Comparison of ENCODE assay signal across 1 cellular context in the genomic region with DNA sequence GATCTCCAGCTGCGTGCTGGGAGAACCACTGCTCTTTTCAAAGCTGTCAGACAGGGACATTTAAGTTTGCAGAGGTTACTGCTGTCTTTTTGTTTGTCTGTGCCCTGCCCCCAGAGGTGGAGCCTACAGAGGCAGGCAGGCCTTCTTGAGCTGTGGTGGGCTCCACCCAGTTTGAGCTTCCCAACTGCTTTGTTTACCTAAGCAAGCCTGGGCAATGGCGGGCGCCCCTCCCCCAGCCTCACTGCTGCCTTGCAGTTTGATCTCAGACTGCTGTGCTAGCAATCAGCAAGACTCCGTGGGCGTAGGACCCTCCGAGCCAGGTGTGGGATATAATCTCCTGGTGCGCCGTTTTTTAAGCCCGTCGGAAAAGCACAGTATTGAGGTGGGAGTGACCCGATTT.
A peak's percentile ranks its signal among the peaks of the same experiment; 100 is the strongest.
DNase-seq lines count a peak whose midpoint lies in the region; ATAC-seq, FAIRE-seq and TF ChIP-seq lines count a peak whose summit lies in the region.
"Not testable (repeated sequence)": the region's sequence is repeated elsewhere in the genome, so short reads cannot be mapped to it uniquely, and the experiment has no call there.

No MANE protein-coding gene starts in this region.

- not testable (repeated sequence) for H2AFZ ChIP-seq in HepG2 (ENCODE audit: low read length)

- H3K4me1 ChIP-seq in HepG2 (ENCODE audit: insufficient read depth, low read length) = peaks cover 15% of the 10 kb centered on the region; the same call in 1 of the 2 replicates

- 67% methylated on average over 10 of the region's 11 CpGs for WGBS in HepG2 (ENCODE audit: low lambda C conversion rate)

- not testable (repeated sequence) for H3K9me3 ChIP-seq in HepG2 (ENCODE audit: low read length)

- in situ Hi-C loops in HepG2 (cut with HindIII; ENCODE audit: extremely low pct_ligation_motif_present, low pct_unique_long_range_greater_than_20kb) = not testable (repeated sequence)

- H3K4me2 ChIP-seq in HepG2 (ENCODE audit: low read depth, low read length) = not testable (repeated sequence)

- not testable (repeated sequence) for FAIRE-seq in HepG2 (lab: Jason Lieb, UNC)

- POLR2A ChIA-PET in HepG2 (lab: Yijun Ruan, JAX) = interaction anchor here (1.6 kb wide), 1 partner anchor 27 kb away, joined by 4 read pairs; no protein-coding TSS in a partner anchor

- H3K4me3 ChIP-seq in HepG2 (replicated peaks in 1 of 3; ENCODE audit: insufficient read depth in 1 of 3, low read depth in 2 of 3, low read length in 3 of 3) = not testable (repeated sequence)

- not testable (repeated sequence) for H3K9ac ChIP-seq in HepG2 (ENCODE audit: insufficient read depth, low read depth, low read length)

- BruUV-seq in HepG2 (replicated peaks; lab: Mats Ljungman, UMichigan) = not testable (repeated sequence)

- TF ChIP-seq POLR2A in HepG2 (IDR thresholded peaks at IDR 0.05; ENCODE audit: insufficient read depth in 1 of 2, low read depth in 2 of 2, low read length in 2 of 2) = not testable (repeated sequence)

- not testable (repeated sequence) for H3K79me2 ChIP-seq in HepG2 (ENCODE audit: insufficient read depth, low read length)

- CTCF ChIA-PET in HepG2 (lab: Yijun Ruan, JAX; ENCODE audit: low intra/inter-chr PET ratio, low total read pairs) = not testable (repeated sequence)

- ATAC-seq in HepG2 = not testable (repeated sequence)

- intact Hi-C loops in HepG2 (cut with micrococcal nuclease; ENCODE audit: unreplicated experiment) = not testable (repeated sequence)

- TF ChIP-seq EP300 in HepG2 (IDR thresholded peaks at IDR 0.05; ENCODE audit: low read depth in 2 of 2, low read length in 2 of 2); HepG2 (CRISPR knock-in tag; IDR thresholded peaks at IDR 0.05; ENCODE audit: borderline replicate concordance): not testable (repeated sequence)

- H3K36me3 ChIP-seq in HepG2 (replicated peaks in 1 of 2; ENCODE audit: control insufficient read depth in 1 of 2, insufficient read depth in 2 of 2, low read length in 2 of 2) = not testable (repeated sequence)

- TF ChIP-seq CTCF in HepG2 (CRISPR knock-in tag; IDR thresholded peaks at IDR 0.05) = not testable (repeated sequence)

- not testable (repeated sequence) for DNase-seq in HepG2 (ENCODE audit: low spot score)

- H3K27me3 ChIP-seq in HepG2 (ENCODE audit: control insufficient read depth in 1 of 2, insufficient read depth in 2 of 2, low read length in 2 of 2) = not testable (repeated sequence)

- not testable (repeated sequence) for TF ChIP-seq RAD21 in HepG2 (CRISPR knock-in tag; IDR thresholded peaks at IDR 0.05)

- not testable (repeated sequence) for H4K20me1 ChIP-seq in HepG2 (ENCODE audit: insufficient read depth, low read length)

- H3K27ac ChIP-seq in HepG2 (ENCODE audit: extremely low read length, insufficient read depth, low read length) = not testable (repeated sequence)

TF ChIP-seq in HepG2, 621 proteins besides CTCF, POLR2A, EP300 and RAD21:
- TF ChIP-seq FOXA1 (IDR thresholded peaks at IDR 0.05) = not testable (repeated sequence)
- peak; percentile 64 for TF ChIP-seq FOXA1 (CRISPR knock-in tag; IDR thresholded peaks at IDR 0.05)
- TF ChIP-seq ZMYM4 (CRISPR knock-in tag; IDR thresholded peaks at IDR 0.05) = peak; percentile 43; the same call in 1 of the 2 replicates
- TF ChIP-seq, protein P1, sequence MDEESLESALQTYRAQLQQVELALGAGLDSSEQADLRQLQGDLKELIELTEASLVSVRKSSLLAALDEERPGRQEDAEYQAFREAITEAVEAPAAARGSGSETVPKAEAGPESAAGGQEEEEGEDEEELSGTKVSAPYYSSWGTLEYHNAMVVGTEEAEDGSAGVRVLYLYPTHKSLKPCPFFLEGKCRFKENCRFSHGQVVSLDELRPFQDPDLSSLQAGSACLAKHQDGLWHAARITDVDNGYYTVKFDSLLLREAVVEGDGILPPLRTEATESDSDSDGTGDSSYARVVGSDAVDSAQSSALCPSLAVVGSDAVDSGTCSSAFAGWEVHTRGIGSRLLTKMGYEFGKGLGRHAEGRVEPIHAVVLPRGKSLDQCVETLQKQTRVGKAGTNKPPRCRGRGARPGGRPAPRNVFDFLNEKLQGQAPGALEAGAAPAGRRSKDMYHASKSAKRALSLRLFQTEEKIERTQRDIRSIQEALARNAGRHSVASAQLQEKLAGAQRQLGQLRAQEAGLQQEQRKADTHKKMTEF (CRISPR knock-in tag; IDR thresholded peaks at IDR 0.05) = peak; percentile 32; the same call in 1 of the 2 replicates
- 0 out of 2 replicates have a peak, but pooled peaks have one; percentile 18 for TF ChIP-seq HOXA3 (CRISPR knock-in tag; IDR thresholded peaks at IDR 0.05)
- peak; percentile 61 for TF ChIP-seq FOXA3 (CRISPR knock-in tag; IDR thresholded peaks at IDR 0.05)
- TF ChIP-seq, protein P2, sequence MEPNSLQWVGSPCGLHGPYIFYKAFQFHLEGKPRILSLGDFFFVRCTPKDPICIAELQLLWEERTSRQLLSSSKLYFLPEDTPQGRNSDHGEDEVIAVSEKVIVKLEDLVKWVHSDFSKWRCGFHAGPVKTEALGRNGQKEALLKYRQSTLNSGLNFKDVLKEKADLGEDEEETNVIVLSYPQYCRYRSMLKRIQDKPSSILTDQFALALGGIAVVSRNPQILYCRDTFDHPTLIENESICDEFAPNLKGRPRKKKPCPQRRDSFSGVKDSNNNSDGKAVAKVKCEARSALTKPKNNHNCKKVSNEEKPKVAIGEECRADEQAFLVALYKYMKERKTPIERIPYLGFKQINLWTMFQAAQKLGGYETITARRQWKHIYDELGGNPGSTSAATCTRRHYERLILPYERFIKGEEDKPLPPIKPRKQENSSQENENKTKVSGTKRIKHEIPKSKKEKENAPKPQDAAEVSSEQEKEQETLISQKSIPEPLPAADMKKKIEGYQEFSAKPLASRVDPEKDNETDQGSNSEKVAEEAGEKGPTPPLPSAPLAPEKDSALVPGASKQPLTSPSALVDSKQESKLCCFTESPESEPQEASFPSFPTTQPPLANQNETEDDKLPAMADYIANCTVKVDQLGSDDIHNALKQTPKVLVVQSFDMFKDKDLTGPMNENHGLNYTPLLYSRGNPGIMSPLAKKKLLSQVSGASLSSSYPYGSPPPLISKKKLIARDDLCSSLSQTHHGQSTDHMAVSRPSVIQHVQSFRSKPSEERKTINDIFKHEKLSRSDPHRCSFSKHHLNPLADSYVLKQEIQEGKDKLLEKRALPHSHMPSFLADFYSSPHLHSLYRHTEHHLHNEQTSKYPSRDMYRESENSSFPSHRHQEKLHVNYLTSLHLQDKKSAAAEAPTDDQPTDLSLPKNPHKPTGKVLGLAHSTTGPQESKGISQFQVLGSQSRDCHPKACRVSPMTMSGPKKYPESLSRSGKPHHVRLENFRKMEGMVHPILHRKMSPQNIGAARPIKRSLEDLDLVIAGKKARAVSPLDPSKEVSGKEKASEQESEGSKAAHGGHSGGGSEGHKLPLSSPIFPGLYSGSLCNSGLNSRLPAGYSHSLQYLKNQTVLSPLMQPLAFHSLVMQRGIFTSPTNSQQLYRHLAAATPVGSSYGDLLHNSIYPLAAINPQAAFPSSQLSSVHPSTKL (CRISPR knock-in tag; IDR thresholded peaks at IDR 0.05) = peak; percentile 24; the same call in 1 of the 2 replicates
- TF ChIP-seq, protein P3, sequence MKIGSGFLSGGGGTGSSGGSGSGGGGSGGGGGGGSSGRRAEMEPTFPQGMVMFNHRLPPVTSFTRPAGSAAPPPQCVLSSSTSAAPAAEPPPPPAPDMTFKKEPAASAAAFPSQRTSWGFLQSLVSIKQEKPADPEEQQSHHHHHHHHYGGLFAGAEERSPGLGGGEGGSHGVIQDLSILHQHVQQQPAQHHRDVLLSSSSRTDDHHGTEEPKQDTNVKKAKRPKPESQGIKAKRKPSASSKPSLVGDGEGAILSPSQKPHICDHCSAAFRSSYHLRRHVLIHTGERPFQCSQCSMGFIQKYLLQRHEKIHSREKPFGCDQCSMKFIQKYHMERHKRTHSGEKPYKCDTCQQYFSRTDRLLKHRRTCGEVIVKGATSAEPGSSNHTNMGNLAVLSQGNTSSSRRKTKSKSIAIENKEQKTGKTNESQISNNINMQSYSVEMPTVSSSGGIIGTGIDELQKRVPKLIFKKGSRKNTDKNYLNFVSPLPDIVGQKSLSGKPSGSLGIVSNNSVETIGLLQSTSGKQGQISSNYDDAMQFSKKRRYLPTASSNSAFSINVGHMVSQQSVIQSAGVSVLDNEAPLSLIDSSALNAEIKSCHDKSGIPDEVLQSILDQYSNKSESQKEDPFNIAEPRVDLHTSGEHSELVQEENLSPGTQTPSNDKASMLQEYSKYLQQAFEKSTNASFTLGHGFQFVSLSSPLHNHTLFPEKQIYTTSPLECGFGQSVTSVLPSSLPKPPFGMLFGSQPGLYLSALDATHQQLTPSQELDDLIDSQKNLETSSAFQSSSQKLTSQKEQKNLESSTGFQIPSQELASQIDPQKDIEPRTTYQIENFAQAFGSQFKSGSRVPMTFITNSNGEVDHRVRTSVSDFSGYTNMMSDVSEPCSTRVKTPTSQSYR (CRISPR knock-in tag; IDR thresholded peaks at IDR 0.05; ENCODE audit: borderline replicate concordance) = peak; percentile 86
TF ChIP-seq in HepG2: peak in this region for 7; not testable (repeated sequence) for 614.
